Comparison of ENCODE assay signal across 8 cellular contexts in genomic region chr12:57520008-57520726, GRCh38. TPM values are rescaled to one million over a fixed set of nuclear protein-coding genes. Genes with fewer than 3 reads are reported as not detected.
DNase-seq lines count a peak whose midpoint lies in the region; ATAC-seq and TF ChIP-seq lines count a peak whose summit lies in the region.

Gene DDIT3 (minus strand): TSS chr12:57520514. CDS start chr12:57517406, 3,108 bp downstream.

- ATAC-seq in HG02870 (IDR thresholded peaks at IDR 0.05; ENCODE audit: unreplicated experiment): peak; percentile 61
- ATAC-seq in heart right ventricle: peak; percentile 82 to 92 (median 90)
- peak; percentile 93 to 96 for ATAC-seq in upper lobe of left lung (ENCODE audit: low FRiP score in 2 of 2)

- H3K27me3 ChIP-seq in adrenal gland: no peaks in the 10 kb centered on the region
- no peaks in the 10 kb centered on the region for H3K27me3 ChIP-seq in heart right ventricle
- H3K27me3 ChIP-seq in upper lobe of left lung: no peaks in the 10 kb centered on the region

- no peak for TF ChIP-seq CTCF in adrenal gland (IDR thresholded peaks at IDR 0.05)
- TF ChIP-seq CTCF in heart right ventricle (IDR thresholded peaks at IDR 0.05): no peak
- no peak for TF ChIP-seq CTCF in upper lobe of left lung (IDR thresholded peaks at IDR 0.05)

- H3K9me3 ChIP-seq in adrenal gland (replicated peaks in 1 of 3): no peaks in the 10 kb centered on the region
- H3K9me3 ChIP-seq in heart right ventricle: no peaks in the 10 kb centered on the region
- H3K9me3 ChIP-seq in upper lobe of left lung: no peaks in the 10 kb centered on the region

- H3K4me1 ChIP-seq in adrenal gland (replicated peaks in 1 of 2) (peaks cover 49 to 59% of the 10 kb centered on the region in 2 donors), heart right ventricle (peaks cover 25 to 80% (median 67%) of the 10 kb centered on the region in 9 donors), upper lobe of left lung (peaks cover 49 to 67% (median 55%) of the 10 kb centered on the region in 4 donors)

- DNase-seq in NCI-H146 treated with DMSO at 0.1 percent for 48 hours (lab: John Stamatoyannopoulos, UW; ENCODE audit: unreplicated experiment) (peak; percentile 94), T-helper 1 cell (peak; percentile 99 to 100 (median 100)), adrenal gland (peak; percentile 100), heart right ventricle (peak; percentile 99), posterior vena cava (ENCODE audit: low spot score) (peak; percentile 100), upper lobe of left lung (peak; percentile 99)

- WGBS in adrenal gland, 4 donors: 0 to 1% (median 0%) methylated on average over 2 to 48 of the region's 48 CpGs
- 1% methylated on average over 48 of the region's 48 CpGs for WGBS in heart right ventricle, 2 donors
- WGBS in upper lobe of left lung, 2 donors: 0 to 1% methylated on average over 31 to 48 of the region's 48 CpGs

- peak; percentile 99 for TF ChIP-seq POLR2A in GM15510 (IDR thresholded peaks at IDR 0.05; ENCODE audit: borderline replicate concordance, extremely low read depth, insufficient read length)
- peak; percentile 98 to 100 for TF ChIP-seq POLR2A in adrenal gland (IDR thresholded peaks at IDR 0.05)
- peak; percentile 79 to 100 (median 100) for TF ChIP-seq POLR2A in upper lobe of left lung (IDR thresholded peaks at IDR 0.05)

- H3K36me3 ChIP-seq in adrenal gland (replicated peaks in 1 of 2) (peaks cover 0 to 39% of the 10 kb centered on the region in 2 donors), heart right ventricle (peaks cover 0 to 50% (median 31%) of the 10 kb centered on the region in 9 donors), upper lobe of left lung (peaks cover 21 to 47% (median 31%) of the 10 kb centered on the region in 4 donors)

- H3K4me3 ChIP-seq in adrenal gland (peak within 1 kb of the TSS; percentile 15 to 94 (median 83)), heart right ventricle (peak within 1 kb of the TSS; percentile 67 to 98 (median 88)), upper lobe of left lung (peak within 1 kb of the TSS; percentile 74 to 91 (median 83))

- intact Hi-C loops in adrenal gland (cut with DNase I) (no loop called here), heart right ventricle (cut with DNase I) (loop anchor here in 1 of 10 donors (1.0 kb wide), 1 partner anchor 33 kb away; no protein-coding TSS in a partner anchor), posterior vena cava (cut with DNase I) (no loop called here)

- TF ChIP-seq EP300 in upper lobe of left lung (IDR thresholded peaks at IDR 0.05): peak in 1 of 4 donors; percentile 85

- H3K27ac ChIP-seq in adrenal gland: peak within 1 kb of the TSS; percentile 96 to 100 (median 99)
- H3K27ac ChIP-seq in heart right ventricle: peak within 1 kb of the TSS; percentile 89 to 100 (median 98)
- peak within 1 kb of the TSS; percentile 96 to 99 (median 98) for H3K27ac ChIP-seq in upper lobe of left lung

RNA-seq across cellular contexts. Expression of gene DDIT3, which starts in this region (rescaled TPM):
- total RNA-seq in adrenal gland (10 to 100 TPM in 7 of 8 donors, 1 to 10 TPM in 1; 7.7 to 65.1 (median 30.9) TPM), heart right ventricle (10 to 100 TPM; 11.2 to 34.1 (median 22.0) TPM), posterior vena cava (10 to 100 TPM; 34.0 to 43.8 TPM), upper lobe of left lung (10 to 100 TPM; 26.1 to 45.1 (median 33.1) TPM)
- polyA plus RNA-seq in adrenal gland (10 to 100 TPM; 72.8 to 98.4 (median 72.9) TPM), heart right ventricle (100 to 1,000 TPM in 1 of 2 donors, 10 to 100 TPM in 1; 65.2 to 106 TPM)

Comparison
In these comparisons a context has a peak if more than half of its experiments do, and no peak if none do; other contexts are left out.
1. Peak in every context shown above with its lines: DNase-seq, ATAC-seq, H3K4me3 ChIP-seq and H3K27ac ChIP-seq.